In genomic region chr15:71387825-71388224, GRCh38 we compare ENCODE assay signal across 22 cellular contexts.
DNase-seq lines count a peak whose midpoint lies in the region; ATAC-seq, FAIRE-seq and TF ChIP-seq lines count a peak whose summit lies in the region.
"Had no signal": no experiment of that assay in that cellular context is flagged by ENCODE, and none has a peak within 500 bp of the region (broad histone marks: within the 10 kb centered on the region; RNA-seq: fewer than 3 reads in every experiment).

No MANE protein-coding gene starts in this region.

- peak overlapping the region; percentile 3 for H4K91ac ChIP-seq in H1 (replicated peaks; ENCODE audit: insufficient read length, low read length)

- no peak overlapping the region for H3K14ac ChIP-seq in H1 (ENCODE audit: insufficient read length)

- no peak for ATAC-seq in HepG2

- 57% methylated on average over 1 of the region's 1 CpG; no CpG with 5 or more reads in 1 of the 2 experiments for WGBS in H1 (ENCODE audit: extremely low coverage in 1 of 2, insufficient coverage in 1 of 2, insufficient read length in 1 of 2, insufficient replicate concordance in 2 of 2, low coverage in 1 of 2, low lambda C conversion rate in 2 of 2, missing lambda C conversion rate in 1 of 2), 2 experiments
- 39% methylated on average over 1 of the region's 1 CpG for WGBS in HepG2 (ENCODE audit: low lambda C conversion rate)

- peak overlapping the region in 1 of 2 experiments; percentile 75; a peak in 3 of 4 replicates for H3K4me2 ChIP-seq in H1 (ENCODE audit: insufficient read depth in 1 of 2, low read depth in 2 of 2, low read length in 2 of 2)
- H3K4me2 ChIP-seq in HepG2 (ENCODE audit: low read depth, low read length), result no peak overlapping the region

- H3K4me1 ChIP-seq in HUES6 (ENCODE audit: control insufficient read depth, insufficient read depth, low read length) (peaks cover 58% of the 10 kb centered on the region), H1 (replicated peaks in 1 of 4; ENCODE audit: control insufficient read depth in 3 of 4, insufficient read depth in 4 of 4, low read length in 3 of 4) (peaks cover 18 to 29% (median 23%) of the 10 kb centered on the region in 4 experiments; a peak in 6 of 7 replicates), HepG2 (ENCODE audit: insufficient read depth, low read length) (no peaks in the 10 kb centered on the region)

- TF ChIP-seq RAD21 in H1 (IDR thresholded peaks at IDR 0.05 in 1 of 2, conservative IDR thresholded peaks at IDR 0.05 in 1 of 2; ENCODE audit: low read depth in 2 of 2, low read length in 2 of 2) (no peak), HepG2 (CRISPR knock-in tag; IDR thresholded peaks at IDR 0.05) (no peak)

- peaks cover 9% of the 10 kb centered on the region for H3K27me3 Mint-ChIP-seq in type B pancreatic cell

- peak overlapping the region; percentile 54 for H3K4me3 Mint-ChIP-seq in type B pancreatic cell

- no peaks in the 10 kb centered on the region for H3K9me3 Mint-ChIP-seq in type B pancreatic cell

- H4K5ac ChIP-seq in H1 (ENCODE audit: insufficient read length, low read depth, low read length), result no peak overlapping the region

- TF ChIP-seq EP300 in H1 (IDR thresholded peaks at IDR 0.05; ENCODE audit: borderline replicate concordance in 1 of 2, low read depth in 2 of 2, low read length in 2 of 2) (no peak), HepG2 (IDR thresholded peaks at IDR 0.05; ENCODE audit: low read depth in 2 of 2, low read length in 2 of 2) (no peak), HepG2 (CRISPR knock-in tag; IDR thresholded peaks at IDR 0.05; ENCODE audit: borderline replicate concordance) (no peak)

- CTCF ChIA-PET in H1 (lab: Charles Lee; ENCODE audit: partially characterized antibody) (interaction anchor here (1.4 to 4.0 kb wide), 8 partner anchors 11 to 414 kb away, joined by 3 to 61 read pairs (median 8); no protein-coding TSS in a partner anchor), HepG2 (lab: Yijun Ruan, JAX; ENCODE audit: low intra/inter-chr PET ratio, low total read pairs) (no interaction called here)

- BruUV-seq in HepG2 (replicated peaks; lab: Mats Ljungman, UMichigan), result no TSS peak

- H3K9ac ChIP-seq in HUES6 (ENCODE audit: low read length), result peak overlapping the region; percentile 7
- H3K9ac ChIP-seq in H1 (replicated peaks in 1 of 4; ENCODE audit: extremely low read depth in 1 of 4, low read depth in 3 of 4, low read length in 3 of 4), result no peak overlapping the region
- no peak overlapping the region for H3K9ac ChIP-seq in HepG2 (ENCODE audit: insufficient read depth, low read depth, low read length)
- H3K9ac ChIP-seq: GM23248 had no signal

- H3K56ac ChIP-seq in H1 (replicated peaks; ENCODE audit: insufficient read length, low read depth, low read length), result no peak overlapping the region

- H3K4me1 Mint-ChIP-seq in type B pancreatic cell (ENCODE audit: unreplicated experiment), result peaks cover 56% of the 10 kb centered on the region

- intact Hi-C loops in HepG2 (cut with micrococcal nuclease; ENCODE audit: unreplicated experiment), result no loop called here

- no peaks in the 10 kb centered on the region for H3K9me3 ChIP-seq in HUES6 (ENCODE audit: control insufficient read depth, insufficient read depth, low read depth, low read length)
- no peaks in the 10 kb centered on the region for H3K9me3 ChIP-seq in H1 (ENCODE audit: insufficient read depth in 2 of 2, low read depth in 1 of 2, low read length in 1 of 2)
- H3K9me3 ChIP-seq in HepG2 (ENCODE audit: low read length), result no peaks in the 10 kb centered on the region

- H3K4me3 ChIP-seq in HUES6 (ENCODE audit: low read depth, low read length) (no peak overlapping the region), H1 (ENCODE audit: extremely low read depth in 1 of 4, insufficient read depth in 2 of 4, low read depth in 3 of 4, low read length in 4 of 4) (no peak overlapping the region), HepG2 (replicated peaks in 1 of 3; ENCODE audit: insufficient read depth in 1 of 3, low read depth in 2 of 3, low read length in 3 of 3) (no peak overlapping the region)
- H3K4me3 ChIP-seq: GM23248 had no signal

- no peak overlapping the region for H2AFZ ChIP-seq in H1 (ENCODE audit: low read length)
- H2AFZ ChIP-seq in HepG2 (ENCODE audit: low read length), result no peak overlapping the region
- H2AFZ ChIP-seq: GM23248 had no signal

- peak overlapping the region; percentile 38; the same call in 1 of the 2 replicates for H2BK5ac ChIP-seq in H1 (ENCODE audit: low read depth, low read length)

- in situ Hi-C loops in HepG2 (cut with HindIII; ENCODE audit: extremely low pct_ligation_motif_present, low pct_unique_long_range_greater_than_20kb), result no loop called here

- H4K8ac ChIP-seq in H1 (ENCODE audit: extremely low read depth, insufficient read depth, low read length), result no peak overlapping the region

- H3K79me2 ChIP-seq in H1 (ENCODE audit: control insufficient read depth in 1 of 2, insufficient read depth in 2 of 2, low read length in 2 of 2) (no peaks in the 10 kb centered on the region), HepG2 (ENCODE audit: insufficient read depth, low read length) (no peaks in the 10 kb centered on the region)

- H3K27ac ChIP-seq in HUES6 (ENCODE audit: low read depth, low read length), result peak overlapping the region; percentile 76
- H3K27ac ChIP-seq in H1 (ENCODE audit: low read depth, low read length), result no peak overlapping the region
- no peak overlapping the region for H3K27ac ChIP-seq in HepG2 (ENCODE audit: extremely low read length, insufficient read depth, low read length)
- H3K27ac ChIP-seq: GM23248, HL-60 had no signal

- no peaks in the 10 kb centered on the region for H3K27me3 ChIP-seq in HUES6 (ENCODE audit: control insufficient read depth, insufficient read depth, low read length)
- H3K27me3 ChIP-seq in H1 (replicated peaks in 1 of 4; ENCODE audit: control insufficient read depth in 3 of 4, extremely low read depth in 1 of 4, insufficient read depth in 3 of 4, low read length in 3 of 4), result no peaks in the 10 kb centered on the region
- H3K27me3 ChIP-seq in HepG2 (ENCODE audit: control insufficient read depth in 1 of 2, insufficient read depth in 2 of 2, low read length in 2 of 2), result no peaks in the 10 kb centered on the region

- H3K36me3 ChIP-seq in HUES6 (ENCODE audit: control insufficient read depth, insufficient read depth, low read length), result no peaks in the 10 kb centered on the region
- no peaks in the 10 kb centered on the region for H3K36me3 ChIP-seq in H1 (ENCODE audit: control insufficient read depth in 2 of 4, insufficient read depth in 4 of 4, low read length in 3 of 4)
- no peaks in the 10 kb centered on the region for H3K36me3 ChIP-seq in HepG2 (replicated peaks in 1 of 2; ENCODE audit: control insufficient read depth in 1 of 2, insufficient read depth in 2 of 2, low read length in 2 of 2)

- H2BK120ac ChIP-seq in H1 (replicated peaks; ENCODE audit: low read depth, low read length), result peak overlapping the region; percentile 30

- POLR2A ChIA-PET in H1 (lab: Charles Lee; ENCODE audit: partially characterized antibody) (interaction anchor here (1.2 to 1.4 kb wide), 3 partner anchors 12 to 27 kb away, joined by 3 to 5 read pairs (median 3); no protein-coding TSS in a partner anchor), HepG2 (lab: Yijun Ruan, JAX) (no interaction called here)

- peak overlapping the region; percentile 56; the same call in 1 of the 2 replicates for H2BK12ac ChIP-seq in H1 (ENCODE audit: low read depth, low read length)

- H4K20me1 ChIP-seq in H1 (replicated peaks in 1 of 2; ENCODE audit: control insufficient read depth in 1 of 2, insufficient read depth in 2 of 2, low read length in 2 of 2), result no peaks in the 10 kb centered on the region
- no peaks in the 10 kb centered on the region for H4K20me1 ChIP-seq in HepG2 (ENCODE audit: insufficient read depth, low read length)

- no peaks in the 10 kb centered on the region; the same call in 1 of the 2 replicates for H3K23me2 ChIP-seq in H1 (ENCODE audit: low read depth, low read length)

- no peak overlapping the region for H3K23ac ChIP-seq in H1 (ENCODE audit: insufficient read length)

- no peak overlapping the region for H3K4ac ChIP-seq in H1 (replicated peaks; ENCODE audit: insufficient read length, low read depth, low read length)

- no peak for TF ChIP-seq CTCF in H1 (IDR thresholded peaks at IDR 0.05; ENCODE audit: control extremely low read depth in 1 of 3, insufficient read depth in 1 of 3, low read depth in 1 of 3, low read length in 3 of 3)
- TF ChIP-seq CTCF in type B pancreatic cell (conservative IDR thresholded peaks at IDR 0.05), result no peak
- TF ChIP-seq CTCF in GM20000 (IDR thresholded peaks at IDR 0.05; ENCODE audit: extremely low read depth, missing control alignments), result no peak
- TF ChIP-seq CTCF in HepG2 (CRISPR knock-in tag; IDR thresholded peaks at IDR 0.05), result no peak

- H3K36me3 Mint-ChIP-seq in type B pancreatic cell, result peaks cover 4% of the 10 kb centered on the region

- DNase-seq in ELF-1 (ENCODE audit: low read depth, low spot score) (peak; percentile 20), H1 (ENCODE audit: low read depth in 1 of 2, low spot score in 2 of 2) (no peak), type B pancreatic cell (ENCODE audit: extremely low spot score, unreplicated experiment) (no peak), NCI-H146 (lab: John Stamatoyannopoulos, UW) (no peak), GM20000 (ENCODE audit: low spot score) (no peak), HepG2 (ENCODE audit: low spot score) (no peak)
- DNase-seq: DND-41; GM23248; KBM-7; MV-4-11; NCI-H187; NCI-H2107; NCI-H510A; NCI-H748 treated with DMSO at 0.1 percent for 48 hours; NK-92 treated with Interleukin-12 subunit alpha and Interleukin-12 subunit beta, amount 100 ng/mL, for 24 hours; Right ventricle myocardium superior; SW 1271 had no signal

- H3K79me1 ChIP-seq in H1 (ENCODE audit: low read depth, low read length), result no peaks in the 10 kb centered on the region

- H2BK15ac ChIP-seq in H1 (ENCODE audit: low read length), result no peak overlapping the region

- no peak overlapping the region for H3K27ac Mint-ChIP-seq in type B pancreatic cell

- 0 out of 2 replicates have a peak overlapping the region, but pooled peaks have one; percentile 56 for H2AK5ac ChIP-seq in H1 (ENCODE audit: low read depth, low read length)

- no peak for FAIRE-seq in H1 (lab: Jason Lieb, UNC)
- FAIRE-seq in HepG2 (lab: Jason Lieb, UNC), result no peak
- FAIRE-seq: G401.6, HTR-8/SVneo, RCC 7860 had no signal

- TF ChIP-seq POLR2A in H1 (IDR thresholded peaks at IDR 0.05; ENCODE audit: control extremely low read depth in 1 of 2, low read depth in 2 of 2, low read length in 2 of 2) (no peak), HepG2 (IDR thresholded peaks at IDR 0.05; ENCODE audit: insufficient read depth in 1 of 2, low read depth in 2 of 2, low read length in 2 of 2) (no peak)

- peak overlapping the region; percentile 57 for H3K18ac ChIP-seq in H1 (ENCODE audit: extremely low read depth, low read length)

- peak overlapping the region; percentile 73 for H2BK20ac ChIP-seq in H1 (ENCODE audit: low read length)

TF ChIP-seq in H1, 55 proteins besides CTCF, POLR2A, EP300 and RAD21:
- TF ChIP-seq PHF8 (conservative IDR thresholded peaks at IDR 0.05; ENCODE audit: low read depth, low read length) (no peak), GTF2F1 (IDR thresholded peaks at IDR 0.05; ENCODE audit: borderline replicate concordance, low read depth, low read length) (no peak)

TF ChIP-seq in HepG2, 621 proteins besides CTCF, POLR2A, EP300 and RAD21 (continues in another document):
- no peak for TF ChIP-seq TMF1 (CRISPR knock-in tag; IDR thresholded peaks at IDR 0.05; ENCODE audit: low read depth)
